Comparison of ENCODE assay signal across 8 cellular contexts in the genomic region with DNA sequence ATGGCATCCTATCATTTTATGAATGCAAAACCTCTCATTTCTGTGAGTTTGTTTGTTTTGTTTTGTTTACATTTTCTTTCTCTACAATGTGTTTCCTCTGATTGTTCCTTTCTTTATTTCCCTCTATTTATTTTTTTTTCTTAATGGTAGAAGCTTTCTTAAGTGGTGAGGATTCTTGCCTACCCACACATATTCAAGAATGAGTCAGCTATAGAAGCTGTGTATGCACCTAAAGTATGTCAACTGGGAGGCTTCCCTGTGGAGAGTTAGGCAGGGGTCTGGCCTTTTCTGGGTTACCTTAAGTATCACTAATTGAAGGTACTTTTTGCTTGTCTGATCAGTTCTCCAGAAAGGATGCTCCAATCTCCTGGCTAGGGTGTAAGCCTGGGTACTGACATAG.
DNase-seq lines count a peak whose midpoint lies in the region; ATAC-seq and TF ChIP-seq lines count a peak whose summit lies in the region.
"Had no signal": no experiment of that assay in that cellular context is flagged by ENCODE, and none has a peak within 500 bp of the region (broad histone marks: within the 10 kb centered on the region; RNA-seq: fewer than 3 reads in every experiment).

No MANE protein-coding gene starts in this region.

- ATAC-seq in GM19023 (IDR thresholded peaks at IDR 0.05; ENCODE audit: unreplicated experiment) (peak; percentile 37), HG02885 (IDR thresholded peaks at IDR 0.05; ENCODE audit: poor library complexity, unreplicated experiment) (peak; percentile 65), gastrocnemius medialis (no peak)

- H3K9me3 ChIP-seq in gastrocnemius medialis: no peaks in the 10 kb centered on the region

- TF ChIP-seq POLR2A in gastrocnemius medialis (IDR thresholded peaks at IDR 0.05): no peak
- TF ChIP-seq POLR2A in lower leg skin (IDR thresholded peaks at IDR 0.05): no peak

- intact Hi-C loops in gastrocnemius medialis (cut with DNase I; ENCODE audit: low total_unique reads): no loop called here
- intact Hi-C loops in lower leg skin (cut with DNase I; ENCODE audit: low total_unique reads): no loop called here

- H3K27me3 ChIP-seq in gastrocnemius medialis: no peaks in the 10 kb centered on the region

- peak overlapping the region; percentile 53 to 73 (median 62) for H3K27ac ChIP-seq in gastrocnemius medialis

- peak; percentile 57 for DNase-seq in astrocyte of the cerebellum (ENCODE audit: low read depth)
- no peak for DNase-seq in gastrocnemius medialis
- DNase-seq in pons (ENCODE audit: low spot score): no peak
- DNase-seq in NCI-H2196 treated with DMSO at 0.1 percent for 48 hours (lab: John Stamatoyannopoulos, UW; ENCODE audit: unreplicated experiment): no peak
- DNase-seq in lower leg skin (ENCODE audit: low spot score in 2 of 2): no peak
- DNase-seq: activated CD4-positive, alpha-beta T cell treated with anti-CD3 and anti-CD28 coated beads, Interleukin-2, amount 10 ng/mL, durations not matched to agents 7 days and 5 days had no signal

- peaks cover under 1 to 14% of the 10 kb centered on the region in 2 donors for H3K4me1 ChIP-seq in gastrocnemius medialis

- H3K4me3 ChIP-seq in astrocyte of the cerebellum (ENCODE audit: low read depth, low read length) (no peak overlapping the region), gastrocnemius medialis (no peak overlapping the region), lower leg skin (ENCODE audit: low read depth, poor library complexity, severe bottlenecking) (no peak overlapping the region)

- in situ Hi-C loops in astrocyte of the cerebellum (cut with HindIII; ENCODE audit: low sequenced_read_pairs) (no loop called here), gastrocnemius medialis (cut with MboI; ENCODE audit: low sequenced_read_pairs in 4 of 4) (no loop called here)

- no peaks in the 10 kb centered on the region for H3K36me3 ChIP-seq in gastrocnemius medialis

- TF ChIP-seq CTCF in astrocyte of the cerebellum (IDR thresholded peaks at IDR 0.05; ENCODE audit: low read depth, low read length, missing control alignments) (no peak), gastrocnemius medialis (IDR thresholded peaks at IDR 0.05 in 4 of 5, conservative IDR thresholded peaks at IDR 0.05 in 1 of 5) (no peak), lower leg skin (IDR thresholded peaks at IDR 0.05) (no peak)

Comparison
In these comparisons a context has a peak if more than half of its experiments do, and no peak if none do; other contexts are left out.
1. ATAC-seq: peak in GM19023 (single experiment) and HG02885 (single experiment); none in gastrocnemius medialis (0 of 2).